Comparison of ENCODE assay signal across 22 cellular contexts in genomic region chr11:111629499-111629898, GRCh38.
"Had no signal": no experiment of that assay in that cellular context is flagged by ENCODE, and none has a peak within 500 bp of the region (broad histone marks: within the 10 kb centered on the region; RNA-seq: fewer than 3 reads in every experiment).

No MANE protein-coding gene starts in this region.

- H3K4me3 ChIP-seq: Peyer's patch had no signal

- ATAC-seq: activated CD8-positive, alpha-beta T cell treated with anti-CD3 and anti-CD28 coated beads, Interleukin-2, amount 10 ng/mL, durations not matched to agents 7 days and 5 days; activated naive CD4-positive, alpha-beta T cell treated with anti-CD3 and anti-CD28 coated beads, Interleukin-2, amount 50 U/mL, for 72 hours; activated naive CD8-positive, alpha-beta T cell treated with anti-CD3 and anti-CD28 coated beads, Interleukin-2, amount 50 U/mL, for 24 hours had no signal

- H3K4me3 Mint-ChIP-seq: activated CD8-positive, alpha-beta T cell treated with anti-CD3 and anti-CD28 coated beads, Interleukin-2, amount 10 ng/mL, durations not matched to agents 7 days and 5 days; activated naive CD8-positive, alpha-beta T cell treated with anti-CD3 and anti-CD28 coated beads, Interleukin-2, amount 50 U/mL, for 24 hours; activated T-helper 1 cell treated with anti-CD3 and anti-CD28 coated beads, Interleukin-12 subunit alpha, Interleukin-12 subunit beta, Interleukin-2, Interleukin-4 antibody, amounts not matched to agents 30 ng/mL and 10 ng/mL and 1 ng/mL, durations not matched to agents 14 hours and 24 hours and 36 hours had no signal

- H3K27ac Mint-ChIP-seq: activated CD8-positive, alpha-beta T cell treated with anti-CD3 and anti-CD28 coated beads, Interleukin-2, amount 10 ng/mL, durations not matched to agents 7 days and 5 days; activated naive CD4-positive, alpha-beta T cell treated with anti-CD3 and anti-CD28 coated beads, Interleukin-2, amount 50 U/mL, for 72 hours; activated naive CD8-positive, alpha-beta T cell treated with anti-CD3 and anti-CD28 coated beads, Interleukin-2, amount 50 U/mL, for 24 hours; activated T-helper 1 cell treated with anti-CD3 and anti-CD28 coated beads, Interleukin-12 subunit alpha, Interleukin-12 subunit beta, Interleukin-2, Interleukin-4 antibody, amounts not matched to agents 30 ng/mL and 10 ng/mL and 1 ng/mL, durations not matched to agents 14 hours and 24 hours and 36 hours had no signal

- H3K27me3 ChIP-seq: brain microvascular endothelial cell, Peyer's patch had no signal

- H3K27ac ChIP-seq: brain microvascular endothelial cell, Peyer's patch had no signal

- FAIRE-seq: colon had no signal

- H3K27me3 Mint-ChIP-seq: activated naive CD8-positive, alpha-beta T cell treated with anti-CD3 and anti-CD28 coated beads, Interleukin-2, amount 50 U/mL, for 24 hours had no signal

- H3K9me3 Mint-ChIP-seq: activated naive CD4-positive, alpha-beta T cell treated with anti-CD3 and anti-CD28 coated beads, Interleukin-2, amount 50 U/mL, for 72 hours; activated naive CD8-positive, alpha-beta T cell treated with anti-CD3 and anti-CD28 coated beads, Interleukin-2, amount 50 U/mL, for 24 hours; activated T-helper 1 cell treated with anti-CD3 and anti-CD28 coated beads, Interleukin-12 subunit alpha, Interleukin-12 subunit beta, Interleukin-2, Interleukin-4 antibody, amounts not matched to agents 30 ng/mL and 10 ng/mL and 1 ng/mL, durations not matched to agents 14 hours and 24 hours and 36 hours had no signal

- H3K9me3 ChIP-seq: Peyer's patch had no signal

- H3K36me3 ChIP-seq: brain microvascular endothelial cell, Peyer's patch had no signal

- DNase-seq: activated CD4-positive, alpha-beta T cell treated with anti-CD3 and anti-CD28 coated beads for 4 hours; activated CD8-positive, alpha-beta memory T cell treated with anti-CD3 and anti-CD28 coated beads, Interleukin-2, amount 50 U/mL, for 48 hours; activated CD8-positive, alpha-beta T cell treated with anti-CD3 and anti-CD28 coated beads, Interleukin-2, amount 10 ng/mL, durations not matched to agents 7 days and 5 days; activated effector memory CD4-positive, alpha-beta T cell treated with anti-CD3 and anti-CD28 coated beads, Interleukin-2, amount 50 U/mL, for 16 hours; activated naive CD4-positive, alpha-beta T cell treated with Interleukin-2 at 50 U/mL for 16 hours; activated naive CD8-positive, alpha-beta T cell treated with anti-CD3 and anti-CD28 coated beads, Interleukin-2, amount 50 U/mL, for 24 hours; activated T-cell treated with anti-CD3 and anti-CD28 coated beads, Interleukin-2, amount 50 U/mL, for 1 hour; amygdala; brain microvascular endothelial cell; cerebellar nuclear complex; NCI-H1092; NCI-H1436; NCI-H187; NCI-H2081; NCI-H510A treated with DMSO at 0.1 percent for 48 hours; NCI-H69; Peyer's patch; SHP77 treated with DMSO at 0.1 percent for 48 hours; T-helper 1 cell had no signal
